ENCODE assay signal across 34 cellular contexts in the genomic region with DNA sequence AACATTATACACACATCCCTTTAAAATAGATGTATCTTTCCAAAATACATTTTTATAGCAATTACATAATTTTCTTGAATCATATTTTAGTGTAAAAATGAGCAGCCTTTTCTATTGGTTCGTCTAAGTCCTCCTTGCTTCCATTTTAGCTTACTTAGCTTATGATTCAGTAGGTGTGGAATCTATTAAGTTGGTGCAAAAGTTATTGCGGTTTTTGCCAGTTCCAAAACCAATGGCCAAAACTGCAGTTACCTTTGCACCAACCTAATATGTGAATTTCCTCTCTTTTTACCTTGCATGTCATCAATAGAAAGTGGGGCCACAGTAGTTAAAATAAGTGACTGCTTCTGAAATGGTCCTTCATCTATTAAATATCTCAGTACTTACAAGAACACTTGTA.
"Had no signal": no experiment of that assay in that cellular context is flagged by ENCODE, and none has a peak within 500 bp of the region (broad histone marks: within the 10 kb centered on the region; RNA-seq: fewer than 3 reads in every experiment).

No MANE protein-coding gene starts in this region.

- ATAC-seq: activated naive CD4-positive, alpha-beta T cell treated with anti-CD3 and anti-CD28 coated beads, Interleukin-2, amount 50 U/mL, for 72 hours; activated naive CD8-positive, alpha-beta T cell treated with anti-CD3 and anti-CD28 coated beads, Interleukin-2, amount 50 U/mL, for 24 hours; activated T-cell treated with anti-CD3 and anti-CD28 coated beads, Interleukin-2, amount 50 U/mL, for 4 hours; activated T-cell treated with anti-CD3 and anti-CD28 coated beads, Interleukin-2, amount 50 U/mL, for 72 hours; activated T-helper 17 cell treated with anti-CD3 and anti-CD28 coated beads, Interleukin-2, amount 50 U/mL, for 72 hours; body of pancreas had no signal

- H3K27ac ChIP-seq: adrenal gland, ascending aorta, body of pancreas, brain microvascular endothelial cell, breast epithelium, cardiac muscle cell had no signal

- H3K4me3 ChIP-seq: adrenal gland, ascending aorta, body of pancreas, breast epithelium, cardiac muscle cell had no signal

- FAIRE-seq: astrocyte, bronchial epithelial cell had no signal

- H3K27me3 ChIP-seq: adrenal gland, ascending aorta, body of pancreas, brain microvascular endothelial cell, breast epithelium had no signal

- H3K36me3 ChIP-seq: adrenal gland, ascending aorta, brain microvascular endothelial cell, breast epithelium, cardiac muscle cell had no signal

- DNase-seq: activated effector memory CD4-positive, alpha-beta T cell treated with anti-CD3 and anti-CD28 coated beads, Interleukin-2, amount 50 U/mL, for 16 hours; activated effector memory CD4-positive, alpha-beta T cell treated with Interleukin-2 at 50 U/mL for 16 hours; activated gamma-delta T cell; activated gamma-delta T cell treated with Interleukin-2 at 50 U/mL for 16 hours; activated naive CD4-positive, alpha-beta T cell; activated naive CD4-positive, alpha-beta T cell treated with anti-CD3 and anti-CD28 coated beads for 36 hours; activated naive CD4-positive, alpha-beta T cell treated with anti-CD3 and anti-CD28 coated beads, Interleukin-2, amount 10 ng/mL, durations not matched to agents 7 days and 5 days; activated naive CD4-positive, alpha-beta T cell treated with anti-CD3 and anti-CD28 coated beads, Interleukin-2, amount 50 U/mL, for 16 hours; activated naive CD4-positive, alpha-beta T cell treated with Interleukin-2 at 50 U/mL for 16 hours; activated naive CD8-positive, alpha-beta T cell treated with anti-CD3 and anti-CD28 coated beads for 36 hours; activated naive CD8-positive, alpha-beta T cell treated with anti-CD3 and anti-CD28 coated beads, Interleukin-2, amount 10 ng/mL, durations not matched to agents 7 days and 5 days; activated naive CD8-positive, alpha-beta T cell treated with anti-CD3 and anti-CD28 coated beads, Interleukin-2, amount 50 U/mL, for 24 hours; activated T-cell treated with anti-CD3 and anti-CD28 coated beads, Interleukin-2, amount 50 U/mL, for 1 hour; activated T-cell treated with anti-CD3 and anti-CD28 coated beads, Interleukin-2, amount 50 U/mL, for 24 hours; activated T-cell treated with anti-CD3 and anti-CD28 coated beads, Interleukin-2, amount 50 U/mL, for 4 hours; activated T-cell treated with anti-CD3 and anti-CD28 coated beads, Interleukin-2, amount 50 U/mL, for 48 hours; activated T-cell treated with anti-CD3 and anti-CD28 coated beads, Interleukin-2, amount 50 U/mL, for 72 hours; adrenal gland; amniotic stem cell; amygdala; anterior cingulate cortex; aorta; body of pancreas; brain microvascular endothelial cell; caudate nucleus; central memory CD4-positive, alpha-beta T cell; cerebellar nuclear complex had no signal

- H3K9me3 ChIP-seq: adrenal gland, ascending aorta, body of pancreas, breast epithelium had no signal

- H3K4me1 ChIP-seq: adrenal gland, ascending aorta, body of pancreas, breast epithelium had no signal
